20 cellular contexts compared by ENCODE assay signal in genomic region chr15:66408690-66409089, GRCh38. TPM values are rescaled to one million over a fixed set of nuclear protein-coding genes. Genes with fewer than 3 reads are reported as not detected.
A peak's percentile ranks its signal among the peaks of the same experiment; 100 is the strongest.
DNase-seq lines count a peak whose midpoint lies in the region; ATAC-seq and TF ChIP-seq lines count a peak whose summit lies in the region.
"Had no signal": no experiment of that assay in that cellular context is flagged by ENCODE, and none has a peak within 500 bp of the region (broad histone marks: within the 10 kb centered on the region; RNA-seq: fewer than 3 reads in every experiment).

No MANE protein-coding gene starts in this region.

- H3K27me3 Mint-ChIP-seq in activated naive CD8-positive, alpha-beta T cell treated with anti-CD3 and anti-CD28 coated beads, Interleukin-2, amount 10 ng/mL, durations not matched to agents 7 days and 5 days: no peaks in the 10 kb centered on the region
- no peaks in the 10 kb centered on the region for H3K27me3 Mint-ChIP-seq in activated naive CD8-positive, alpha-beta T cell treated with anti-CD3 and anti-CD28 coated beads, Interleukin-2, amount 50 U/mL, for 24 hours
- H3K27me3 Mint-ChIP-seq in WTC11 (ENCODE audit: low read depth): no peaks in the 10 kb centered on the region
- H3K27me3 Mint-ChIP-seq in stimulated activated naive B cell treated with anti-CD40 and anti-IgM and Interleukin-4, amounts not matched to agents 10 μg/mL and 1 μg/mL and 100 μg/mL, for 72 hours: no peaks in the 10 kb centered on the region

- no peaks in the 10 kb centered on the region for H3K9me2 ChIP-seq in hepatocyte (replicated peaks; ENCODE audit: insufficient read depth)

- TF ChIP-seq CTCF in WTC11 (IDR thresholded peaks at IDR 0.05) (no peak), hepatocyte (IDR thresholded peaks at IDR 0.05; ENCODE audit: poor library complexity) (no peak)

- 92% methylated on average over 7 of the region's 7 CpGs for WGBS in hepatocyte (ENCODE audit: low lambda C conversion rate, missing lambda C conversion rate)

- H3K9me3 ChIP-seq in hepatocyte (ENCODE audit: low read depth): no peaks in the 10 kb centered on the region

- no peaks in the 10 kb centered on the region for H3K27me3 ChIP-seq in hepatocyte

- H3K9me3 Mint-ChIP-seq in activated naive CD8-positive, alpha-beta T cell treated with anti-CD3 and anti-CD28 coated beads, Interleukin-2, amount 10 ng/mL, durations not matched to agents 7 days and 5 days: peaks cover 1% of the 10 kb centered on the region
- peaks cover 7% of the 10 kb centered on the region for H3K9me3 Mint-ChIP-seq in activated naive CD8-positive, alpha-beta T cell treated with anti-CD3 and anti-CD28 coated beads, Interleukin-2, amount 50 U/mL, for 24 hours
- peaks cover 7% of the 10 kb centered on the region for H3K9me3 Mint-ChIP-seq in WTC11
- peaks cover 0 to 3% of the 10 kb centered on the region in 2 donors for H3K9me3 Mint-ChIP-seq in stimulated activated naive B cell treated with anti-CD40 and anti-IgM and Interleukin-4, amounts not matched to agents 10 μg/mL and 1 μg/mL and 100 μg/mL, for 72 hours

- no peak overlapping the region for H2AFZ ChIP-seq in hepatocyte

- DNase-seq in activated naive CD8-positive, alpha-beta T cell treated with anti-CD3 and anti-CD28 coated beads, Interleukin-2, amount 10 ng/mL, durations not matched to agents 7 days and 5 days: no peak
- DNase-seq in activated naive CD8-positive, alpha-beta T cell treated with anti-CD3 and anti-CD28 coated beads, Interleukin-2, amount 50 U/mL, for 24 hours: no peak
- no peak for DNase-seq in WTC11 (ENCODE audit: low spot score)
- no peak for DNase-seq in left ventricle myocardium superior
- DNase-seq in stimulated activated naive B cell treated with anti-CD40 and anti-IgM and Interleukin-4, amounts not matched to agents 10 μg/mL and 1 μg/mL and 100 μg/mL, for 72 hours: no peak
- no peak for DNase-seq in activated CD4-positive, CD25-positive, alpha-beta regulatory T cell treated with anti-CD3 and anti-CD28 coated beads, Interleukin-2, amount 50 U/mL, for 72 hours
- no peak for DNase-seq in pons (ENCODE audit: low spot score)
- no peak for DNase-seq in hepatocyte (ENCODE audit: low spot score)
- DNase-seq: activated CD4-positive, alpha-beta T cell treated with anti-CD3 and anti-CD28 coated beads, Interleukin-2, amount 50 U/mL, for 4 hours; C1 segment of cervical spinal cord; central memory CD4-positive, alpha-beta T cell; KBM-7; NCI-H1694; NCI-H2227 treated with DMSO at 0.1 percent for 48 hours; NCI-H748 treated with DMSO at 0.1 percent for 48 hours; occipital lobe; retina; stimulated activated CD4-positive, alpha-beta T cell treated with anti-CD3 and anti-CD28 coated beads, Interleukin-4, amount 100 ng/mL, for 4 hours; SW 1271 had no signal

- peaks cover 41% of the 10 kb centered on the region for H3K36me3 Mint-ChIP-seq in activated naive CD8-positive, alpha-beta T cell treated with anti-CD3 and anti-CD28 coated beads, Interleukin-2, amount 10 ng/mL, durations not matched to agents 7 days and 5 days
- peaks cover 40% of the 10 kb centered on the region for H3K36me3 Mint-ChIP-seq in activated naive CD8-positive, alpha-beta T cell treated with anti-CD3 and anti-CD28 coated beads, Interleukin-2, amount 50 U/mL, for 24 hours (ENCODE audit: low read depth)
- H3K36me3 Mint-ChIP-seq in WTC11: peaks cover 10% of the 10 kb centered on the region
- peaks cover 28 to 43% of the 10 kb centered on the region in 2 donors for H3K36me3 Mint-ChIP-seq in stimulated activated naive B cell treated with anti-CD40 and anti-IgM and Interleukin-4, amounts not matched to agents 10 μg/mL and 1 μg/mL and 100 μg/mL, for 72 hours

- ATAC-seq in activated naive CD8-positive, alpha-beta T cell treated with anti-CD3 and anti-CD28 coated beads, Interleukin-2, amount 10 ng/mL, durations not matched to agents 7 days and 5 days (ENCODE audit: low read depth): no peak
- no peak for ATAC-seq in activated naive CD8-positive, alpha-beta T cell treated with anti-CD3 and anti-CD28 coated beads, Interleukin-2, amount 50 U/mL, for 24 hours
- ATAC-seq in WTC11: no peak
- peak; percentile 26 for ATAC-seq in left ventricle myocardium superior
- ATAC-seq in stimulated activated naive B cell treated with anti-CD40 and anti-IgM and Interleukin-4, amounts not matched to agents 10 μg/mL and 1 μg/mL and 100 μg/mL, for 72 hours (replicated peaks): no peak
- ATAC-seq: esophagus mucosa had no signal

- no peaks in the 10 kb centered on the region for H3K36me3 ChIP-seq in hepatocyte (replicated peaks; ENCODE audit: insufficient read depth, low read depth)

- H3K4me1 Mint-ChIP-seq in activated naive CD8-positive, alpha-beta T cell treated with anti-CD3 and anti-CD28 coated beads, Interleukin-2, amount 10 ng/mL, durations not matched to agents 7 days and 5 days: peaks cover 67% of the 10 kb centered on the region
- peaks cover 84% of the 10 kb centered on the region for H3K4me1 Mint-ChIP-seq in activated naive CD8-positive, alpha-beta T cell treated with anti-CD3 and anti-CD28 coated beads, Interleukin-2, amount 50 U/mL, for 24 hours
- peaks cover 83% of the 10 kb centered on the region for H3K4me1 Mint-ChIP-seq in WTC11
- H3K4me1 Mint-ChIP-seq in stimulated activated naive B cell treated with anti-CD40 and anti-IgM and Interleukin-4, amounts not matched to agents 10 μg/mL and 1 μg/mL and 100 μg/mL, for 72 hours: peaks cover 50 to 79% of the 10 kb centered on the region in 2 donors

- no peak overlapping the region for H3K4me3 ChIP-seq in hepatocyte

- CTCF ChIA-PET in WTC11 (lab: Charles Lee): no interaction called here

- H3K79me2 ChIP-seq in hepatocyte: peaks cover 78% of the 10 kb centered on the region

- intact Hi-C loops in left ventricle myocardium superior (cut with micrococcal nuclease): no loop called here

- no peak overlapping the region for H3K27ac ChIP-seq in hepatocyte

- H4K20me1 ChIP-seq in hepatocyte (ENCODE audit: insufficient read depth, poor library complexity, severe bottlenecking): peaks cover 12% of the 10 kb centered on the region

- H3K4me2 ChIP-seq in hepatocyte: no peak overlapping the region

- H3K27ac Mint-ChIP-seq in activated naive CD8-positive, alpha-beta T cell treated with anti-CD3 and anti-CD28 coated beads, Interleukin-2, amount 10 ng/mL, durations not matched to agents 7 days and 5 days: peak overlapping the region; percentile 17
- no peak overlapping the region for H3K27ac Mint-ChIP-seq in activated naive CD8-positive, alpha-beta T cell treated with anti-CD3 and anti-CD28 coated beads, Interleukin-2, amount 50 U/mL, for 24 hours
- peak overlapping the region; percentile 71 for H3K27ac Mint-ChIP-seq in WTC11
- peak overlapping the region; percentile 45 for H3K27ac Mint-ChIP-seq in stimulated activated naive B cell treated with anti-CD40 and anti-IgM and Interleukin-4, amounts not matched to agents 10 μg/mL and 1 μg/mL and 100 μg/mL, for 72 hours

- no peak overlapping the region for H3K4me3 Mint-ChIP-seq in activated naive CD8-positive, alpha-beta T cell treated with anti-CD3 and anti-CD28 coated beads, Interleukin-2, amount 10 ng/mL, durations not matched to agents 7 days and 5 days
- no peak overlapping the region for H3K4me3 Mint-ChIP-seq in activated naive CD8-positive, alpha-beta T cell treated with anti-CD3 and anti-CD28 coated beads, Interleukin-2, amount 50 U/mL, for 24 hours
- H3K4me3 Mint-ChIP-seq in WTC11: no peak overlapping the region
- no peak overlapping the region for H3K4me3 Mint-ChIP-seq in stimulated activated naive B cell treated with anti-CD40 and anti-IgM and Interleukin-4, amounts not matched to agents 10 μg/mL and 1 μg/mL and 100 μg/mL, for 72 hours

- H3K4me1 ChIP-seq in hepatocyte (ENCODE audit: insufficient read depth): no peaks in the 10 kb centered on the region

- POLR2A ChIA-PET in activated naive CD8-positive, alpha-beta T cell treated with anti-CD3 and anti-CD28 coated beads, Interleukin-2, amount 10 ng/mL, durations not matched to agents 7 days and 5 days (lab: Charles Lee): interaction anchor here (1.1 kb wide), 1 partner anchor 22 kb away, joined by 3 read pairs; the partner anchor contains the start of gene MAP2K1
- POLR2A ChIA-PET in WTC11 (lab: Charles Lee): no interaction called here

RNA-seq across cellular contexts. Expression of gene MAP2K1, which starts 22.0 kb away (rescaled TPM):
- total RNA-seq in activated naive CD8-positive, alpha-beta T cell treated with anti-CD3 and anti-CD28 coated beads, Interleukin-2, amount 10 ng/mL, durations not matched to agents 7 days and 5 days: 10 to 100 TPM; 95.0 to 96.5 TPM
- 89.5 to 93.0 TPM (median 90.4 TPM) in 3 replicates for total RNA-seq in WTC11 (2021)
- 40.4 TPM for total RNA-seq in left ventricle myocardium superior
- 20.1 and 23.7 TPM in 2 replicates for total RNA-seq in hepatocyte
- 37.6 and 46.3 TPM in 2 replicates for polyA plus RNA-seq in hepatocyte

RNA-seq across cellular contexts. Expression of gene TIPIN, which starts 52.2 kb away (rescaled TPM):
- total RNA-seq in activated naive CD8-positive, alpha-beta T cell treated with anti-CD3 and anti-CD28 coated beads, Interleukin-2, amount 10 ng/mL, durations not matched to agents 7 days and 5 days: 10 to 100 TPM; 29.5 to 31.3 TPM
- total RNA-seq in WTC11 (2021) (17.6 to 22.2 TPM (median 19.2 TPM) in 3 replicates), left ventricle myocardium superior (4.0 TPM), hepatocyte (5.4 and 6.2 TPM in 2 replicates)
- polyA plus RNA-seq in hepatocyte: 6.4 and 7.2 TPM in 2 replicates
